ENCODE assay signal across 17 cellular contexts in genomic region chr17:7508150-7508549, GRCh38. TPM values are rescaled to one million over a fixed set of nuclear protein-coding genes. Genes with fewer than 3 reads are reported as not detected.
DNase-seq lines count a peak whose midpoint lies in the region; ATAC-seq and TF ChIP-seq lines count a peak whose summit lies in the region.
"Had no signal": no experiment of that assay in that cellular context is flagged by ENCODE, and none has a peak within 500 bp of the region (broad histone marks: within the 10 kb centered on the region; RNA-seq: fewer than 3 reads in every experiment).

No MANE protein-coding gene starts in this region.

- peak overlapping the region; percentile 27 for H3K27ac Mint-ChIP-seq in T-helper 1 cell treated with Interleukin-12 subunit alpha and Interleukin-12 subunit beta and Interleukin-4 antibody, amounts not matched to agents 30 μg/mL and 1 μg/mL, for 36 hours
- peak overlapping the region; percentile 40 for H3K27ac Mint-ChIP-seq in activated T-helper 1 cell treated with anti-CD3 and anti-CD28 coated beads, Interleukin-12 subunit alpha, Interleukin-12 subunit beta, Interleukin-2, Interleukin-4 antibody, amounts not matched to agents 30 ng/mL and 10 ng/mL and 1 ng/mL, durations not matched to agents 14 hours and 24 hours and 36 hours
- H3K27ac Mint-ChIP-seq in progenitor cell of endocrine pancreas (peak overlapping the region; percentile 33), type B pancreatic cell (peak overlapping the region; percentile 70)
- H3K27ac Mint-ChIP-seq: GM23338 had no signal

- no peaks in the 10 kb centered on the region for H3K27me3 Mint-ChIP-seq in T-helper 1 cell treated with Interleukin-12 subunit alpha and Interleukin-12 subunit beta and Interleukin-4 antibody, amounts not matched to agents 30 μg/mL and 1 μg/mL, for 36 hours (ENCODE audit: low read depth)
- H3K27me3 Mint-ChIP-seq in activated T-helper 1 cell treated with anti-CD3 and anti-CD28 coated beads, Interleukin-12 subunit alpha, Interleukin-12 subunit beta, Interleukin-2, Interleukin-4 antibody, amounts not matched to agents 30 ng/mL and 10 ng/mL and 1 ng/mL, durations not matched to agents 14 hours and 24 hours and 36 hours (ENCODE audit: insufficient read depth): no peaks in the 10 kb centered on the region
- H3K27me3 Mint-ChIP-seq in progenitor cell of endocrine pancreas (no peaks in the 10 kb centered on the region), type B pancreatic cell (no peaks in the 10 kb centered on the region)
- H3K27me3 Mint-ChIP-seq: CD8-positive, alpha-beta memory T cell had no signal

- TF ChIP-seq CTCF in progenitor cell of endocrine pancreas (IDR thresholded peaks at IDR 0.05; ENCODE audit: unreplicated experiment): no peak
- no peak for TF ChIP-seq CTCF in type B pancreatic cell (conservative IDR thresholded peaks at IDR 0.05)

- H3K36me3 Mint-ChIP-seq in T-helper 1 cell treated with Interleukin-12 subunit alpha and Interleukin-12 subunit beta and Interleukin-4 antibody, amounts not matched to agents 30 μg/mL and 1 μg/mL, for 36 hours (ENCODE audit: low read depth): peaks cover 66% of the 10 kb centered on the region
- H3K36me3 Mint-ChIP-seq in activated T-helper 1 cell treated with anti-CD3 and anti-CD28 coated beads, Interleukin-12 subunit alpha, Interleukin-12 subunit beta, Interleukin-2, Interleukin-4 antibody, amounts not matched to agents 30 ng/mL and 10 ng/mL and 1 ng/mL, durations not matched to agents 14 hours and 24 hours and 36 hours (ENCODE audit: low read depth): peaks cover 64% of the 10 kb centered on the region
- H3K36me3 Mint-ChIP-seq in progenitor cell of endocrine pancreas (ENCODE audit: insufficient read depth) (peaks cover 39% of the 10 kb centered on the region), type B pancreatic cell (peaks cover 35% of the 10 kb centered on the region)

- no peaks in the 10 kb centered on the region for H3K4me1 Mint-ChIP-seq in T-helper 1 cell treated with Interleukin-12 subunit alpha and Interleukin-12 subunit beta and Interleukin-4 antibody, amounts not matched to agents 30 μg/mL and 1 μg/mL, for 36 hours (ENCODE audit: low read depth)
- no peaks in the 10 kb centered on the region for H3K4me1 Mint-ChIP-seq in activated T-helper 1 cell treated with anti-CD3 and anti-CD28 coated beads, Interleukin-12 subunit alpha, Interleukin-12 subunit beta, Interleukin-2, Interleukin-4 antibody, amounts not matched to agents 30 ng/mL and 10 ng/mL and 1 ng/mL, durations not matched to agents 14 hours and 24 hours and 36 hours (ENCODE audit: low read depth)
- H3K4me1 Mint-ChIP-seq in progenitor cell of endocrine pancreas (ENCODE audit: low read depth) (no peaks in the 10 kb centered on the region), type B pancreatic cell (ENCODE audit: unreplicated experiment) (no peaks in the 10 kb centered on the region)
- H3K4me1 Mint-ChIP-seq: CD14-positive monocyte; CD8-positive, alpha-beta memory T cell; GM23338 had no signal

- ATAC-seq in HG02852 (IDR thresholded peaks at IDR 0.05; ENCODE audit: unreplicated experiment) (no peak), HG03135 (IDR thresholded peaks at IDR 0.05; ENCODE audit: unreplicated experiment) (no peak)
- ATAC-seq: GM23338 had no signal

- DNase-seq in T-helper 1 cell (no peak), progenitor cell of endocrine pancreas (ENCODE audit: low spot score, unreplicated experiment) (no peak), type B pancreatic cell (ENCODE audit: extremely low spot score, unreplicated experiment) (no peak)
- DNase-seq in activated T-helper 1 cell treated with anti-CD3 and anti-CD28 coated beads, Interleukin-12 subunit alpha, Interleukin-12 subunit beta, Interleukin-2, Interleukin-4 antibody, amounts not matched to agents 30 ng/mL and 10 ng/mL and 1 ng/mL, durations not matched to agents 14 hours and 24 hours and 36 hours (ENCODE audit: low spot score): no peak
- DNase-seq: Caco-2; CD8-positive, alpha-beta memory T cell; DND-41; GDM1; H7; IMR-90 had no signal

- H3K4me3 Mint-ChIP-seq in T-helper 1 cell treated with Interleukin-12 subunit alpha and Interleukin-12 subunit beta and Interleukin-4 antibody, amounts not matched to agents 30 μg/mL and 1 μg/mL, for 36 hours: no peak overlapping the region
- H3K4me3 Mint-ChIP-seq in activated T-helper 1 cell treated with anti-CD3 and anti-CD28 coated beads, Interleukin-12 subunit alpha, Interleukin-12 subunit beta, Interleukin-2, Interleukin-4 antibody, amounts not matched to agents 30 ng/mL and 10 ng/mL and 1 ng/mL, durations not matched to agents 14 hours and 24 hours and 36 hours: no peak overlapping the region
- no peak overlapping the region for H3K4me3 Mint-ChIP-seq in progenitor cell of endocrine pancreas (ENCODE audit: low read depth)
- H3K4me3 Mint-ChIP-seq in type B pancreatic cell: no peak overlapping the region
- H3K4me3 Mint-ChIP-seq: CD14-positive monocyte; CD8-positive, alpha-beta memory T cell; GM23338 had no signal

- no peaks in the 10 kb centered on the region for H3K9me3 Mint-ChIP-seq in T-helper 1 cell treated with Interleukin-12 subunit alpha and Interleukin-12 subunit beta and Interleukin-4 antibody, amounts not matched to agents 30 μg/mL and 1 μg/mL, for 36 hours
- H3K9me3 Mint-ChIP-seq in activated T-helper 1 cell treated with anti-CD3 and anti-CD28 coated beads, Interleukin-12 subunit alpha, Interleukin-12 subunit beta, Interleukin-2, Interleukin-4 antibody, amounts not matched to agents 30 ng/mL and 10 ng/mL and 1 ng/mL, durations not matched to agents 14 hours and 24 hours and 36 hours: no peaks in the 10 kb centered on the region
- no peaks in the 10 kb centered on the region for H3K9me3 Mint-ChIP-seq in progenitor cell of endocrine pancreas (ENCODE audit: low read depth)
- no peaks in the 10 kb centered on the region for H3K9me3 Mint-ChIP-seq in type B pancreatic cell
- H3K9me3 Mint-ChIP-seq: CD14-positive monocyte; CD8-positive, alpha-beta memory T cell; GM23338 had no signal

- intact Hi-C loops in activated T-helper 1 cell treated with anti-CD3 and anti-CD28 coated beads, Interleukin-12 subunit alpha, Interleukin-12 subunit beta, Interleukin-2, Interleukin-4 antibody, amounts not matched to agents 30 ng/mL and 10 ng/mL and 1 ng/mL, durations not matched to agents 14 hours and 24 hours and 36 hours (cut with micrococcal nuclease): no loop called here

RNA-seq across cellular contexts. Expression of gene POLR2A, which starts 24.0 kb away (rescaled TPM):
- total RNA-seq in activated T-helper 1 cell treated with anti-CD3 and anti-CD28 coated beads, Interleukin-12 subunit alpha, Interleukin-12 subunit beta, Interleukin-2, Interleukin-4 antibody, amounts not matched to agents 30 ng/mL and 10 ng/mL and 1 ng/mL, durations not matched to agents 14 hours and 24 hours and 36 hours: 221 and 223 TPM in 2 replicates
- total RNA-seq in progenitor cell of endocrine pancreas (195 and 210 TPM in 2 replicates), type B pancreatic cell (ENCODE audit: low replicate concordance) (175 and 244 TPM in 2 replicates)

RNA-seq across cellular contexts. Expression of gene SLC35G6, which starts 26.9 kb away (rescaled TPM):
- total RNA-seq in activated T-helper 1 cell treated with anti-CD3 and anti-CD28 coated beads, Interleukin-12 subunit alpha, Interleukin-12 subunit beta, Interleukin-2, Interleukin-4 antibody, amounts not matched to agents 30 ng/mL and 10 ng/mL and 1 ng/mL, durations not matched to agents 14 hours and 24 hours and 36 hours: not detected in 2 replicates
- total RNA-seq in progenitor cell of endocrine pancreas (not detected in 2 replicates), type B pancreatic cell (ENCODE audit: low replicate concordance) (not detected in 2 replicates)
- total RNA-seq: A673; Caco-2; CD8-positive, alpha-beta memory T cell; GM23338; H7; IMR-90 had no signal

RNA-seq across cellular contexts. Expression of gene ZBTB4, which starts 28.7 kb away (rescaled TPM):
- 15.1 and 16.0 TPM in 2 replicates for total RNA-seq in activated T-helper 1 cell treated with anti-CD3 and anti-CD28 coated beads, Interleukin-12 subunit alpha, Interleukin-12 subunit beta, Interleukin-2, Interleukin-4 antibody, amounts not matched to agents 30 ng/mL and 10 ng/mL and 1 ng/mL, durations not matched to agents 14 hours and 24 hours and 36 hours
- total RNA-seq in progenitor cell of endocrine pancreas: 26.8 and 28.4 TPM in 2 replicates
- 34.5 and 76.6 TPM in 2 replicates for total RNA-seq in type B pancreatic cell (ENCODE audit: low replicate concordance)

RNA-seq across cellular contexts. Expression of gene TNFSF12, which starts 40.7 kb away (rescaled TPM):
- total RNA-seq in activated T-helper 1 cell treated with anti-CD3 and anti-CD28 coated beads, Interleukin-12 subunit alpha, Interleukin-12 subunit beta, Interleukin-2, Interleukin-4 antibody, amounts not matched to agents 30 ng/mL and 10 ng/mL and 1 ng/mL, durations not matched to agents 14 hours and 24 hours and 36 hours: 18.6 and 26.5 TPM in 2 replicates
- total RNA-seq in progenitor cell of endocrine pancreas: 9.4 and 10.7 TPM in 2 replicates
- total RNA-seq in type B pancreatic cell (ENCODE audit: low replicate concordance): 4.3 and 11.3 TPM in 2 replicates
- total RNA-seq: Caco-2, HT-29 had no signal

RNA-seq across cellular contexts. Expression of gene TNFSF13, which starts 50.4 kb away (rescaled TPM):
- 2.2 and 3.3 TPM in 2 replicates for total RNA-seq in activated T-helper 1 cell treated with anti-CD3 and anti-CD28 coated beads, Interleukin-12 subunit alpha, Interleukin-12 subunit beta, Interleukin-2, Interleukin-4 antibody, amounts not matched to agents 30 ng/mL and 10 ng/mL and 1 ng/mL, durations not matched to agents 14 hours and 24 hours and 36 hours
- 4.1 and 4.7 TPM in 2 replicates for total RNA-seq in progenitor cell of endocrine pancreas
- total RNA-seq in type B pancreatic cell (ENCODE audit: low replicate concordance): 2.4 and 3.5 TPM in 2 replicates
- total RNA-seq: GM23338, IMR-90 had no signal
